ENCODE assay signal across 1 cellular context in the genomic region with DNA sequence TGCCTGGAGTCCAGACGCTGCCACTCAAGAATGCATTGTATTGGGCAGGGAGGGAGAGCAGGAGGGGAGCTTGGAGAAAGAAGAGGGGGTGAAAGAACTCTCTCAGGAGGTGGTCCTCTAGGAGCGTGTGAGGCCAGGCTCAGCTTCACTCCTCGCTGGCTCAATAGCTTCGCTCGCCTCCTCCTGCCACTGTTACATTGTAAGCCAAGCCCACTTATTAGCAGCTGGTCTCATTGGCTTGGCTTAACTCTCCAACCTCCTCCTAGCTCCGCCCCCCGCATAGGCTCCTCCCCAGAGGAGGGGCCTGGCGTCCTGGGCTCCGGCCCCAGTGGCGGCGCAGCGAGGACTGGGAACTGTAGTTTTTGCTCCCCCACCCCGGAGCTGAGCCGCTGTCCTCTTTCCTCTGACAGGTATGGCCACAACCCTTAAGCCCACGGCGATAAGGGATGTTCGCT.
TF ChIP-seq lines count a peak whose summit lies in the region.

A gene (minus strand): TSS at position 165 of the 455 bp plus-strand sequence. CDS start 317 bp downstream, outside the sequence.

TF ChIP-seq in endothelial cell of umbilical vein, 7 proteins besides CTCF, POLR2A, EP300 and RAD21:
- no peak for TF ChIP-seq EZH2 (IDR thresholded peaks at IDR 0.05; ENCODE audit: borderline replicate concordance, low read depth, low read length, severe bottlenecking)
- TF ChIP-seq FOS (IDR thresholded peaks at IDR 0.05; ENCODE audit: borderline replicate concordance, insufficient read depth, low read length), result no peak
- no peak for TF ChIP-seq POLR2AphosphoS5 (IDR thresholded peaks at IDR 0.05; ENCODE audit: insufficient read depth, low read depth, low read length)
- TF ChIP-seq, protein P1, sequence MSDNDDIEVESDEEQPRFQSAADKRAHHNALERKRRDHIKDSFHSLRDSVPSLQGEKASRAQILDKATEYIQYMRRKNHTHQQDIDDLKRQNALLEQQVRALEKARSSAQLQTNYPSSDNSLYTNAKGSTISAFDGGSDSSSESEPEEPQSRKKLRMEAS (IDR thresholded peaks at IDR 0.05; ENCODE audit: insufficient read depth, insufficient read length), result no peak
- no peak for TF ChIP-seq JUN (IDR thresholded peaks at IDR 0.05; ENCODE audit: borderline replicate concordance, insufficient read depth, insufficient read length, low read depth)
- TF ChIP-seq MYC (IDR thresholded peaks at IDR 0.05; ENCODE audit: low read depth, low read length), result no peak
